Comparison of ENCODE assay signal across 22 cellular contexts in genomic region chr1:36128126-36128904, GRCh38. TPM values are rescaled to one million over a fixed set of nuclear protein-coding genes. Genes with fewer than 3 reads are reported as not detected.
DNase-seq lines count a peak whose midpoint lies in the region; ATAC-seq and TF ChIP-seq lines count a peak whose summit lies in the region.
"Had no signal": no experiment of that assay in that cellular context is flagged by ENCODE, and none has a peak within 500 bp of the region (broad histone marks: within the 10 kb centered on the region; RNA-seq: fewer than 3 reads in every experiment).

No MANE protein-coding gene starts in this region.

- TF ChIP-seq EP300 in SK-N-SH (IDR thresholded peaks at IDR 0.05; ENCODE audit: borderline replicate concordance in 1 of 2, low read depth in 1 of 2, low read length in 1 of 2) = no peak

- H3K4me2 ChIP-seq in SK-N-SH = no peak overlapping the region

- H3F3A ChIP-seq in SK-N-SH (replicated peaks; ENCODE audit: insufficient read depth) = peaks cover 6% of the 10 kb centered on the region

- H3K27me3 ChIP-seq in H7 (ENCODE audit: control insufficient read depth, insufficient read depth, low read length) = peaks cover 27% of the 10 kb centered on the region
- no peaks in the 10 kb centered on the region for H3K27me3 ChIP-seq in SK-N-SH (ENCODE audit: insufficient read depth)

- DNase-seq in A172 (ENCODE audit: low spot score) = peak; percentile 68
- peak; percentile 54 for DNase-seq in H7
- DNase-seq in SK-N-SH = peak; percentile 25
- DNase-seq in epidermal melanocyte (ENCODE audit: insufficient read length, low spot score) = peak; percentile 14
- no peak for DNase-seq in effector CD4-positive, alpha-beta T cell
- no peak for DNase-seq in DMS79 (lab: John Stamatoyannopoulos, UW)
- DNase-seq: activated CD4-positive, CD25-positive, alpha-beta regulatory T cell; anterior cingulate cortex; CD8-positive, alpha-beta T cell; GDM1; heart right ventricle; kidney; NCI-H1417; trophoblast cell had no signal

- H3K9me3 ChIP-seq in SK-N-SH = no peaks in the 10 kb centered on the region
- H3K9me3 ChIP-seq: heart right ventricle had no signal

- no peaks in the 10 kb centered on the region for H3K9me2 ChIP-seq in SK-N-SH

- no peak for ATAC-seq in HG02678 (IDR thresholded peaks at IDR 0.05; ENCODE audit: unreplicated experiment)
- ATAC-seq in HG02938 (IDR thresholded peaks at IDR 0.05; ENCODE audit: unreplicated experiment) = no peak
- ATAC-seq: CD8-positive, alpha-beta T cell; esophagus mucosa; HCT116; heart right ventricle; stimulated activated effector memory CD8-positive, alpha-beta T cell treated with anti-CD3 and anti-CD28 coated beads, Interleukin-12 subunit alpha, Interleukin-12 subunit beta, amount 100 ng/mL, for 72 hours had no signal

- no peak for TF ChIP-seq RAD21 in SK-N-SH (IDR thresholded peaks at IDR 0.05; ENCODE audit: low read length)

- H3K4me3 ChIP-seq in H7 (ENCODE audit: insufficient read depth, low read depth, low read length) = no peak overlapping the region
- H3K4me3 ChIP-seq in SK-N-SH (ENCODE audit: low read depth in 2 of 2, low read length in 1 of 2) = no peak overlapping the region
- H3K4me3 ChIP-seq: heart right ventricle had no signal

- CTCF ChIA-PET in SK-N-SH (lab: Yijun Ruan, JAX) = interaction anchor here (0.9 to 17.9 kb wide), 4 partner anchors 9 to 23 kb away, joined by 3 to 700 read pairs (median 4); partner anchors contain the start of genes ADPRS and TRAPPC3

- no peak overlapping the region for H3K9ac ChIP-seq in SK-N-SH

- TF ChIP-seq CTCF in SK-N-SH (IDR thresholded peaks at IDR 0.05) = no peak

- H2AFZ ChIP-seq in SK-N-SH (ENCODE audit: low read depth) = no peak overlapping the region

- H3K4me1 ChIP-seq in SK-N-SH (ENCODE audit: control insufficient read depth in 1 of 2, insufficient read depth in 2 of 2, low read depth in 1 of 2, low read length in 1 of 2) = peaks cover 5% of the 10 kb centered on the region in 2 experiments; a peak in 3 of 4 replicates

- H3K79me2 ChIP-seq in SK-N-SH (ENCODE audit: insufficient read depth) = no peaks in the 10 kb centered on the region

- no peaks in the 10 kb centered on the region for H4K20me1 ChIP-seq in SK-N-SH (ENCODE audit: insufficient read depth)

- 99% methylated on average over 8 of the region's 11 CpGs for WGBS in SK-N-SH (ENCODE audit: low lambda C conversion rate)

- H3K27ac ChIP-seq in SK-N-SH (ENCODE audit: low read depth in 2 of 2, low read length in 1 of 2) = no peak overlapping the region
- H3K27ac ChIP-seq: heart right ventricle had no signal

- POLR2A ChIA-PET in SK-N-SH (lab: Yijun Ruan, JAX) = no interaction called here

- H3K36me3 ChIP-seq in H7 (replicated peaks; ENCODE audit: control insufficient read depth, insufficient read depth, low read length) = no peaks in the 10 kb centered on the region
- H3K36me3 ChIP-seq in SK-N-SH (replicated peaks in 1 of 2; ENCODE audit: control insufficient read depth in 1 of 2, insufficient read depth in 2 of 2, low read length in 1 of 2) = no peaks in the 10 kb centered on the region
- H3K36me3 ChIP-seq: heart right ventricle had no signal

TF ChIP-seq in SK-N-SH, 30 proteins besides CTCF, POLR2A, EP300 and RAD21 (continues in another document):
- TF ChIP-seq NRF1 (IDR thresholded peaks at IDR 0.05; ENCODE audit: low read depth, low read length) (no peak), RCOR1 (IDR thresholded peaks at IDR 0.05; ENCODE audit: low read length) (no peak), NFIC (IDR thresholded peaks at IDR 0.05; ENCODE audit: borderline replicate concordance) (no peak), YY1 (IDR thresholded peaks at IDR 0.05; ENCODE audit: low read depth) (no peak), JUND (IDR thresholded peaks at IDR 0.05) (no peak), MXI1 (IDR thresholded peaks at IDR 0.05; ENCODE audit: low read depth, low read length) (no peak), MEF2A (IDR thresholded peaks at IDR 0.05; ENCODE audit: borderline replicate concordance, low read depth) (no peak), SMC3 (IDR thresholded peaks at IDR 0.05; ENCODE audit: low read depth, low read length) (no peak)
- TF ChIP-seq, protein P1, sequence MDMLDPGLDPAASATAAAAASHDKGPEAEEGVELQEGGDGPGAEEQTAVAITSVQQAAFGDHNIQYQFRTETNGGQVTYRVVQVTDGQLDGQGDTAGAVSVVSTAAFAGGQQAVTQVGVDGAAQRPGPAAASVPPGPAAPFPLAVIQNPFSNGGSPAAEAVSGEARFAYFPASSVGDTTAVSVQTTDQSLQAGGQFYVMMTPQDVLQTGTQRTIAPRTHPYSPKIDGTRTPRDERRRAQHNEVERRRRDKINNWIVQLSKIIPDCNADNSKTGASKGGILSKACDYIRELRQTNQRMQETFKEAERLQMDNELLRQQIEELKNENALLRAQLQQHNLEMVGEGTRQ (IDR thresholded peaks at IDR 0.05; ENCODE audit: borderline replicate concordance, low read depth, low read length) = no peak
- TF ChIP-seq, protein P2, sequence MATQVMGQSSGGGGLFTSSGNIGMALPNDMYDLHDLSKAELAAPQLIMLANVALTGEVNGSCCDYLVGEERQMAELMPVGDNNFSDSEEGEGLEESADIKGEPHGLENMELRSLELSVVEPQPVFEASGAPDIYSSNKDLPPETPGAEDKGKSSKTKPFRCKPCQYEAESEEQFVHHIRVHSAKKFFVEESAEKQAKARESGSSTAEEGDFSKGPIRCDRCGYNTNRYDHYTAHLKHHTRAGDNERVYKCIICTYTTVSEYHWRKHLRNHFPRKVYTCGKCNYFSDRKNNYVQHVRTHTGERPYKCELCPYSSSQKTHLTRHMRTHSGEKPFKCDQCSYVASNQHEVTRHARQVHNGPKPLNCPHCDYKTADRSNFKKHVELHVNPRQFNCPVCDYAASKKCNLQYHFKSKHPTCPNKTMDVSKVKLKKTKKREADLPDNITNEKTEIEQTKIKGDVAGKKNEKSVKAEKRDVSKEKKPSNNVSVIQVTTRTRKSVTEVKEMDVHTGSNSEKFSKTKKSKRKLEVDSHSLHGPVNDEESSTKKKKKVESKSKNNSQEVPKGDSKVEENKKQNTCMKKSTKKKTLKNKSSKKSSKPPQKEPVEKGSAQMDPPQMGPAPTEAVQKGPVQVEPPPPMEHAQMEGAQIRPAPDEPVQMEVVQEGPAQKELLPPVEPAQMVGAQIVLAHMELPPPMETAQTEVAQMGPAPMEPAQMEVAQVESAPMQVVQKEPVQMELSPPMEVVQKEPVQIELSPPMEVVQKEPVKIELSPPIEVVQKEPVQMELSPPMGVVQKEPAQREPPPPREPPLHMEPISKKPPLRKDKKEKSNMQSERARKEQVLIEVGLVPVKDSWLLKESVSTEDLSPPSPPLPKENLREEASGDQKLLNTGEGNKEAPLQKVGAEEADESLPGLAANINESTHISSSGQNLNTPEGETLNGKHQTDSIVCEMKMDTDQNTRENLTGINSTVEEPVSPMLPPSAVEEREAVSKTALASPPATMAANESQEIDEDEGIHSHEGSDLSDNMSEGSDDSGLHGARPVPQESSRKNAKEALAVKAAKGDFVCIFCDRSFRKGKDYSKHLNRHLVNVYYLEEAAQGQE (IDR thresholded peaks at IDR 0.05; ENCODE audit: low read depth, low read length) = no peak
- TF ChIP-seq, protein P3, sequence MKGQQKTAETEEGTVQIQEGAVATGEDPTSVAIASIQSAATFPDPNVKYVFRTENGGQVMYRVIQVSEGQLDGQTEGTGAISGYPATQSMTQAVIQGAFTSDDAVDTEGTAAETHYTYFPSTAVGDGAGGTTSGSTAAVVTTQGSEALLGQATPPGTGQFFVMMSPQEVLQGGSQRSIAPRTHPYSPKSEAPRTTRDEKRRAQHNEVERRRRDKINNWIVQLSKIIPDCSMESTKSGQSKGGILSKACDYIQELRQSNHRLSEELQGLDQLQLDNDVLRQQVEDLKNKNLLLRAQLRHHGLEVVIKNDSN (IDR thresholded peaks at IDR 0.05; ENCODE audit: borderline replicate concordance, low read depth) = no peak
- TF ChIP-seq, protein P4, sequence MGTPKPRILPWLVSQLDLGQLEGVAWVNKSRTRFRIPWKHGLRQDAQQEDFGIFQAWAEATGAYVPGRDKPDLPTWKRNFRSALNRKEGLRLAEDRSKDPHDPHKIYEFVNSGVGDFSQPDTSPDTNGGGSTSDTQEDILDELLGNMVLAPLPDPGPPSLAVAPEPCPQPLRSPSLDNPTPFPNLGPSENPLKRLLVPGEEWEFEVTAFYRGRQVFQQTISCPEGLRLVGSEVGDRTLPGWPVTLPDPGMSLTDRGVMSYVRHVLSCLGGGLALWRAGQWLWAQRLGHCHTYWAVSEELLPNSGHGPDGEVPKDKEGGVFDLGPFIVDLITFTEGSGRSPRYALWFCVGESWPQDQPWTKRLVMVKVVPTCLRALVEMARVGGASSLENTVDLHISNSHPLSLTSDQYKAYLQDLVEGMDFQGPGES (IDR thresholded peaks at IDR 0.05; ENCODE audit: low read depth, low read length) = no peak

RNA-seq across cellular contexts. Expression of gene COL8A2, which starts 3.3 kb away (rescaled TPM):
- 0.62 and 0.72 TPM in 2 replicates for total RNA-seq in A172 (2014; rRNA removed; shearing (Covaris generic))
- 1.6 TPM in 2 replicates for total RNA-seq in H7 (2014; rRNA removed; shearing (Covaris generic))
- 2.6 and 3.1 TPM in 2 replicates for polyA plus RNA-seq in SK-N-SH (2012; rRNA removed)
- 1.6 and 2.6 TPM in 2 replicates for polyA plus RNA-seq in SK-N-SH (2012; cell fraction: cytosol; rRNA removed)
- 2.3 and 2.6 TPM in 2 replicates for polyA plus RNA-seq in SK-N-SH (2012; cell fraction: nucleus; rRNA removed)
- total RNA-seq: activated T-helper 2 cell treated with anti-CD3 and anti-CD28 coated beads, Interferon-gamma antibody, Interleukin-2, Interleukin-4, amounts not matched to agents 10 μg/mL and 5 μg/mL and 100 μg/mL, durations not matched to agents 14 hours and 24 hours and 36 hours had no signal
- polyA plus RNA-seq: IgD-negative memory B cell had no signal

RNA-seq across cellular contexts. Expression of gene TRAPPC3, which starts 21.0 kb away (rescaled TPM):
- 86.7 and 110 TPM in 2 replicates for total RNA-seq in A172 (2014; rRNA removed; shearing (Covaris generic))
- total RNA-seq in H7 (2014; rRNA removed; shearing (Covaris generic)) = 97.3 and 111 TPM in 2 replicates
- polyA plus RNA-seq in SK-N-SH (2012; rRNA removed) = 149 and 169 TPM in 2 replicates
- polyA plus RNA-seq in SK-N-SH (2012; cell fraction: cytosol; rRNA removed) = 172 and 173 TPM in 2 replicates
- 83.1 and 92.3 TPM in 2 replicates for polyA plus RNA-seq in SK-N-SH (2012; cell fraction: nucleus; rRNA removed)

RNA-seq across cellular contexts. Expression of gene MAP7D1, which starts 27.6 kb away (rescaled TPM):
- total RNA-seq in A172 (2014; rRNA removed; shearing (Covaris generic)) = 91.2 and 136 TPM in 2 replicates
- total RNA-seq in H7 (2014; rRNA removed; shearing (Covaris generic)) = 146 TPM in 2 replicates
- 40.6 and 69.9 TPM in 2 replicates for polyA plus RNA-seq in SK-N-SH (2012; rRNA removed)
- 78.2 and 85.1 TPM in 2 replicates for polyA plus RNA-seq in SK-N-SH (2012; cell fraction: cytosol; rRNA removed)
- polyA plus RNA-seq in SK-N-SH (2012; cell fraction: nucleus; rRNA removed) = 137 and 148 TPM in 2 replicates

RNA-seq across cellular contexts. Expression of gene ADPRS, which starts 39.6 kb away (rescaled TPM):
- 33.7 and 45.8 TPM in 2 replicates for total RNA-seq in A172 (2014; rRNA removed; shearing (Covaris generic))
- 112 and 116 TPM in 2 replicates for total RNA-seq in H7 (2014; rRNA removed; shearing (Covaris generic))
- 54.2 and 62.3 TPM in 2 replicates for polyA plus RNA-seq in SK-N-SH (2012; rRNA removed)
- 34.6 and 47.4 TPM in 2 replicates for polyA plus RNA-seq in SK-N-SH (2012; cell fraction: cytosol; rRNA removed)
- polyA plus RNA-seq in SK-N-SH (2012; cell fraction: nucleus; rRNA removed) = 51.1 and 60.8 TPM in 2 replicates

RNA-seq across cellular contexts. Expression of gene TEKT2, which starts 44.4 kb away (rescaled TPM):
- total RNA-seq in A172 (2014; rRNA removed; shearing (Covaris generic)) = not detected in 2 replicates
- total RNA-seq in H7 (2014; rRNA removed; shearing (Covaris generic)) = 1.0 and 1.2 TPM in 2 replicates
- polyA plus RNA-seq in SK-N-SH (2012; rRNA removed) = 1.0 and 1.2 TPM in 2 replicates
- 0.17 and 0.30 TPM in 2 replicates for polyA plus RNA-seq in SK-N-SH (2012; cell fraction: cytosol; rRNA removed)
- 4.1 and 4.4 TPM in 2 replicates for polyA plus RNA-seq in SK-N-SH (2012; cell fraction: nucleus; rRNA removed)
- total RNA-seq: activated CD8-positive, alpha-beta memory T cell treated with anti-CD3 and anti-CD28 coated beads for 36 hours; esophagus mucosa; heart right ventricle had no signal
- polyA plus RNA-seq: IgD-negative memory B cell had no signal

Comparison
In these comparisons a context has a peak if more than half of its experiments do, and no peak if none do; other contexts are left out.
1. DNase-seq: peak in A172 (single experiment), H7 (single experiment), SK-N-SH (single experiment) and epidermal melanocyte (single experiment); none in effector CD4-positive, alpha-beta T cell (single experiment) and DMS79 (single experiment).